ENCODE assay signal across 8 cellular contexts in genomic region chr21:29155118-29155932, GRCh38. TPM values are rescaled to one million over a fixed set of nuclear protein-coding genes. Genes with fewer than 3 reads are reported as not detected.
DNase-seq lines count a peak whose midpoint lies in the region; ATAC-seq and TF ChIP-seq lines count a peak whose summit lies in the region.

No MANE protein-coding gene starts in this region.

- H3K9me3 ChIP-seq in right lobe of liver: no peaks in the 10 kb centered on the region
- H3K9me3 ChIP-seq in testis: no peaks in the 10 kb centered on the region

- peaks cover 11% of the 10 kb centered on the region for H3K36me3 Mint-ChIP-seq in IgD-negative memory B cell
- no peaks in the 10 kb centered on the region for H3K36me3 Mint-ChIP-seq in activated CD8-positive, alpha-beta T cell treated with anti-CD3 and anti-CD28 coated beads for 36 hours (ENCODE audit: low read depth)

- H3K4me1 Mint-ChIP-seq in IgD-negative memory B cell: no peaks in the 10 kb centered on the region
- H3K4me1 Mint-ChIP-seq in activated CD8-positive, alpha-beta T cell treated with anti-CD3 and anti-CD28 coated beads for 36 hours (ENCODE audit: low read depth): no peaks in the 10 kb centered on the region

- H3K27me3 Mint-ChIP-seq in IgD-negative memory B cell: no peaks in the 10 kb centered on the region
- H3K27me3 Mint-ChIP-seq in activated CD8-positive, alpha-beta T cell treated with anti-CD3 and anti-CD28 coated beads for 36 hours: no peaks in the 10 kb centered on the region

- TF ChIP-seq POLR2A in right lobe of liver (IDR thresholded peaks at IDR 0.05): no peak
- no peak for TF ChIP-seq POLR2A in testis (IDR thresholded peaks at IDR 0.05)

- peak; percentile 55 for DNase-seq in ecto neural progenitor cell (ENCODE audit: low spot score)
- no peak for DNase-seq in right lobe of liver
- DNase-seq in testis: peak; percentile 29
- DNase-seq in T-helper 9 cell: no peak
- no peak for DNase-seq in activated CD8-positive, alpha-beta T cell treated with anti-CD3 and anti-CD28 coated beads for 36 hours
- no peak for DNase-seq in activated CD8-positive, alpha-beta memory T cell treated with anti-CD3 and anti-CD28 coated beads for 24 hours

- CTCF ChIA-PET in activated CD8-positive, alpha-beta T cell treated with anti-CD3 and anti-CD28 coated beads for 36 hours (lab: Charles Lee): interaction anchor here (1.1 to 1.8 kb wide), 2 partner anchors 9 to 217 kb away, joined by 3 to 5 read pairs; no protein-coding TSS in a partner anchor

- WGBS in right lobe of liver (ENCODE audit: insufficient coverage, low coverage, low lambda C conversion rate, missing lambda C conversion rate): 45% methylated on average over 19 of the region's 25 CpGs
- WGBS in testis, 2 donors: 25 to 29% methylated on average over 25 of the region's 25 CpGs

- ATAC-seq in right lobe of liver (peak; percentile 35 to 47 (median 43)), HG02884 (IDR thresholded peaks at IDR 0.05; ENCODE audit: unreplicated experiment) (no peak)
- no peak for ATAC-seq in activated CD8-positive, alpha-beta T cell treated with anti-CD3 and anti-CD28 coated beads for 36 hours

- H3K27me3 ChIP-seq in right lobe of liver (no peaks in the 10 kb centered on the region), testis (no peaks in the 10 kb centered on the region)

- intact Hi-C loops in right lobe of liver (cut with DNase I): loop anchor here in 1 of 2 donors (10.0 kb wide), 1 partner anchor 219 kb away; no protein-coding TSS in a partner anchor
- intact Hi-C loops in testis (cut with DNase I; ENCODE audit: low total_unique reads): no loop called here
- intact Hi-C loops in activated CD8-positive, alpha-beta T cell treated with anti-CD3 and anti-CD28 coated beads for 36 hours (cut with micrococcal nuclease): loop anchor here (10.0 kb wide), 1 partner anchor 59 kb away; no protein-coding TSS in a partner anchor

- H3K4me1 ChIP-seq in right lobe of liver: no peaks in the 10 kb centered on the region
- no peaks in the 10 kb centered on the region for H3K4me1 ChIP-seq in testis

- no peaks in the 10 kb centered on the region for H3K36me3 ChIP-seq in right lobe of liver
- H3K36me3 ChIP-seq in testis (ENCODE audit: low read depth, missing control alignments): no peaks in the 10 kb centered on the region

- POLR2A ChIA-PET in activated CD8-positive, alpha-beta T cell treated with anti-CD3 and anti-CD28 coated beads for 36 hours (lab: Charles Lee): no interaction called here

- H3K27ac Mint-ChIP-seq in IgD-negative memory B cell: no peak overlapping the region
- no peak overlapping the region for H3K27ac Mint-ChIP-seq in activated CD8-positive, alpha-beta T cell treated with anti-CD3 and anti-CD28 coated beads for 36 hours

- peak overlapping the region in 3 of 4 donors; percentile 33 to 53 (median 49) for H3K4me3 Mint-ChIP-seq in IgD-negative memory B cell
- H3K4me3 Mint-ChIP-seq in activated CD8-positive, alpha-beta T cell treated with anti-CD3 and anti-CD28 coated beads for 36 hours: no peak overlapping the region

- H3K9me3 Mint-ChIP-seq in IgD-negative memory B cell: no peaks in the 10 kb centered on the region
- H3K9me3 Mint-ChIP-seq in activated CD8-positive, alpha-beta T cell treated with anti-CD3 and anti-CD28 coated beads for 36 hours: no peaks in the 10 kb centered on the region

- H3K4me3 ChIP-seq in right lobe of liver (peak overlapping the region in 1 of 3 donors; percentile 15), testis (peak overlapping the region; percentile 16 to 30)

- H3K27ac ChIP-seq in right lobe of liver (no peak overlapping the region), testis (peak overlapping the region in 1 of 2 donors; percentile 64)

- TF ChIP-seq CTCF in right lobe of liver (IDR thresholded peaks at IDR 0.05): no peak
- no peak for TF ChIP-seq CTCF in testis (IDR thresholded peaks at IDR 0.05)
- no peak for TF ChIP-seq CTCF in activated CD8-positive, alpha-beta T cell treated with anti-CD3 and anti-CD28 coated beads for 36 hours (IDR thresholded peaks at IDR 0.05)

RNA-seq across cellular contexts. Expression of gene MAP3K7CL, which starts 24.9 kb away (rescaled TPM):
- polyA plus RNA-seq in IgD-negative memory B cell (68.6 TPM), testis (ENCODE audit: insufficient read depth, low read depth, low replicate concordance) (9.9 TPM)
- total RNA-seq in right lobe of liver (1 to 10 TPM; 2.0 to 3.5 (median 2.8) TPM), testis (10 to 100 TPM; 15.3 to 16.1 TPM)
- total RNA-seq in activated CD8-positive, alpha-beta T cell treated with anti-CD3 and anti-CD28 coated beads for 36 hours: 1 to 10 TPM; 3.2 to 4.7 TPM

Comparison
In these comparisons a context has a peak if more than half of its experiments do, and no peak if none do; other contexts are left out.
1. DNase-seq: peak in ecto neural progenitor cell (single experiment) and testis (single experiment); none in right lobe of liver (0 of 3), T-helper 9 cell (single experiment), activated CD8-positive, alpha-beta T cell treated with anti-CD3 and anti-CD28 coated beads for 36 hours (single experiment) and activated CD8-positive, alpha-beta memory T cell treated with anti-CD3 and anti-CD28 coated beads for 24 hours (single experiment).
2. ATAC-seq: peak in right lobe of liver (4 of 4); none in HG02884 (single experiment) and activated CD8-positive, alpha-beta T cell treated with anti-CD3 and anti-CD28 coated beads for 36 hours (single experiment).